8 cellular contexts compared by ENCODE assay signal in the genomic region with DNA sequence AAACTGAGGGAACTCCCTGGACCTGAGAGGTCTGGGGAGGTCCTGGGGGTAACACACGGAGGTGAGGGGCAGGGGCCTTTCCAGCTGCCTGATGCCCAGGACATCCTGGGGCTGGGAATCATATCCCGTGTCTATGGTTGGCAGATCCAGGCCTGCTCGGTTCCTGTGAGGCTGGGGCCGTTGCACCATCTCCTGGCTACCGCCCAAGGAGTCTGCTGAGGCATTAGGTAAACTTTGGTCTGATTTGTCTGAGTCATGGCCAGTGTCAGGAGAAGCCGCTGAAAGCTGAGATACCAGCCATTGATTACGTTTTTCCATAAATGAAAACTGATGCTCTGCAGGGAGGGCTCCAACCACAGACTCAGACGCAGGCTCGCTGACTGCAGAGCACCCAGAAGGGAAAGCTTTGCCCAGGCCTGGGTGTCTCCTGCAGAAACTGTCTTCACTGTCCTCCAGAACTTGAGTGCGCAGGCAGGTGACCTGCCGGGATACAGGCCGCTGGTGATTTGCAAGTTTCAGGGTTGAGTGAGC. TPM values are rescaled to one million over a fixed set of nuclear protein-coding genes. Genes with fewer than 3 reads are reported as not detected.
A peak's percentile ranks its signal among the peaks of the same experiment; 100 is the strongest.
DNase-seq lines count a peak whose midpoint lies in the region; ATAC-seq and TF ChIP-seq lines count a peak whose summit lies in the region.

No MANE protein-coding gene starts in this region.

- H3K18ac ChIP-seq in trophoblast cell (ENCODE audit: low read length), result peak overlapping the region; percentile 47

- no peak overlapping the region for H4K12ac ChIP-seq in trophoblast cell (ENCODE audit: low read depth, low read length)

- no peak overlapping the region for H4K8ac ChIP-seq in trophoblast cell (ENCODE audit: low read depth, low read length)

- peak in 1 of 4 donors; percentile 17 for TF ChIP-seq POLR2A in esophagus squamous epithelium (IDR thresholded peaks at IDR 0.05)

- peaks cover 41 to 87% (median 66%) of the 10 kb centered on the region in 3 donors for H3K4me1 ChIP-seq in esophagus squamous epithelium
- H3K4me1 ChIP-seq in trophoblast cell (ENCODE audit: control insufficient read depth in 1 of 2, insufficient read depth in 2 of 2, low read length in 2 of 2), result peaks cover 7 to 10% of the 10 kb centered on the region in 2 experiments

- DNase-seq in DMS 273 (lab: John Stamatoyannopoulos, UW; ENCODE audit: unreplicated experiment) (peak; percentile 90), esophagus squamous epithelium (lab: John Stamatoyannopoulos, UW) (no peak), trophoblast cell (peak; percentile 86 to 87), OCI-M1 (lab: John Stamatoyannopoulos, UW) (no peak), amygdala (lab: John Stamatoyannopoulos, UW) (no peak)
- DNase-seq in activated CD8-positive, alpha-beta memory T cell treated with anti-CD3 and anti-CD28 coated beads, Interleukin-2, amount 50 U/mL, for 4 hours, result no peak

- H4K91ac ChIP-seq in trophoblast cell (ENCODE audit: low read depth, low read length), result no peak overlapping the region

- H3K27ac ChIP-seq in esophagus squamous epithelium (peak overlapping the region; percentile 78 to 92 (median 88)), trophoblast cell (ENCODE audit: low read depth, low read length) (no peak overlapping the region)

- no peak for ATAC-seq in HG03469 (IDR thresholded peaks at IDR 0.05; ENCODE audit: unreplicated experiment)

- peaks cover 2% of the 10 kb centered on the region for H3K79me2 ChIP-seq in trophoblast cell (ENCODE audit: control insufficient read depth, insufficient read depth, low read length, poor library complexity)

- no peak overlapping the region for H3K14ac ChIP-seq in trophoblast cell (ENCODE audit: low read length)

- H2BK120ac ChIP-seq in trophoblast cell (ENCODE audit: insufficient read depth, low read length, poor library complexity), result peak overlapping the region; percentile 31

- H3K27me3 ChIP-seq in esophagus squamous epithelium (no peaks in the 10 kb centered on the region), trophoblast cell (ENCODE audit: insufficient read depth, low read length) (no peaks in the 10 kb centered on the region)

- no peak overlapping the region for H2BK5ac ChIP-seq in trophoblast cell (ENCODE audit: low read depth, low read length, poor library complexity)

- H3K4me2 ChIP-seq in trophoblast cell (ENCODE audit: low read length), result no peak overlapping the region

- TF ChIP-seq CTCF in esophagus squamous epithelium (IDR thresholded peaks at IDR 0.05), result no peak

- WGBS in esophagus squamous epithelium, 2 donors, result 27 to 45% methylated on average over 3 to 4 of the region's 12 CpGs
- WGBS in trophoblast cell (ENCODE audit: extremely low coverage, insufficient coverage, insufficient read length), result no CpG with 5 or more reads among the region's 12 CpGs

- no peak overlapping the region for H3K4ac ChIP-seq in trophoblast cell (ENCODE audit: low read depth, low read length)

- H3K4me3 ChIP-seq in esophagus squamous epithelium, result peak overlapping the region in 1 of 4 donors; percentile 45
- H3K4me3 ChIP-seq in trophoblast cell (ENCODE audit: low read depth, low read length), result no peak overlapping the region

- H3K23ac ChIP-seq in trophoblast cell (ENCODE audit: low read length), result no peak overlapping the region

- H3K36me3 ChIP-seq in esophagus squamous epithelium (peaks cover 0 to 25% (median 0%) of the 10 kb centered on the region in 3 donors), trophoblast cell (ENCODE audit: control insufficient read depth in 1 of 2, insufficient read depth in 2 of 2, low read length in 2 of 2) (peaks cover 6 to 8% of the 10 kb centered on the region in 2 experiments)

- no peak overlapping the region for H2AFZ ChIP-seq in trophoblast cell (ENCODE audit: insufficient read depth, low read length, poor library complexity)

- peak overlapping the region; percentile 28 for H2AK5ac ChIP-seq in trophoblast cell (ENCODE audit: low read length)

- H2BK12ac ChIP-seq in trophoblast cell (ENCODE audit: low read length), result no peak overlapping the region

- intact Hi-C loops in esophagus squamous epithelium (cut with DNase I), result no loop called here

- no peaks in the 10 kb centered on the region for H3K9me3 ChIP-seq in esophagus squamous epithelium
- no peaks in the 10 kb centered on the region for H3K9me3 ChIP-seq in trophoblast cell (ENCODE audit: insufficient read depth, low read depth, low read length)

- peaks cover 2% of the 10 kb centered on the region for H3K79me1 ChIP-seq in trophoblast cell (ENCODE audit: low read length)

- H3K9ac ChIP-seq in trophoblast cell (ENCODE audit: low read length), result no peak overlapping the region

TF ChIP-seq in PFSK-1, 5 proteins besides CTCF, POLR2A, EP300 and RAD21:
- TF ChIP-seq, protein P1, sequence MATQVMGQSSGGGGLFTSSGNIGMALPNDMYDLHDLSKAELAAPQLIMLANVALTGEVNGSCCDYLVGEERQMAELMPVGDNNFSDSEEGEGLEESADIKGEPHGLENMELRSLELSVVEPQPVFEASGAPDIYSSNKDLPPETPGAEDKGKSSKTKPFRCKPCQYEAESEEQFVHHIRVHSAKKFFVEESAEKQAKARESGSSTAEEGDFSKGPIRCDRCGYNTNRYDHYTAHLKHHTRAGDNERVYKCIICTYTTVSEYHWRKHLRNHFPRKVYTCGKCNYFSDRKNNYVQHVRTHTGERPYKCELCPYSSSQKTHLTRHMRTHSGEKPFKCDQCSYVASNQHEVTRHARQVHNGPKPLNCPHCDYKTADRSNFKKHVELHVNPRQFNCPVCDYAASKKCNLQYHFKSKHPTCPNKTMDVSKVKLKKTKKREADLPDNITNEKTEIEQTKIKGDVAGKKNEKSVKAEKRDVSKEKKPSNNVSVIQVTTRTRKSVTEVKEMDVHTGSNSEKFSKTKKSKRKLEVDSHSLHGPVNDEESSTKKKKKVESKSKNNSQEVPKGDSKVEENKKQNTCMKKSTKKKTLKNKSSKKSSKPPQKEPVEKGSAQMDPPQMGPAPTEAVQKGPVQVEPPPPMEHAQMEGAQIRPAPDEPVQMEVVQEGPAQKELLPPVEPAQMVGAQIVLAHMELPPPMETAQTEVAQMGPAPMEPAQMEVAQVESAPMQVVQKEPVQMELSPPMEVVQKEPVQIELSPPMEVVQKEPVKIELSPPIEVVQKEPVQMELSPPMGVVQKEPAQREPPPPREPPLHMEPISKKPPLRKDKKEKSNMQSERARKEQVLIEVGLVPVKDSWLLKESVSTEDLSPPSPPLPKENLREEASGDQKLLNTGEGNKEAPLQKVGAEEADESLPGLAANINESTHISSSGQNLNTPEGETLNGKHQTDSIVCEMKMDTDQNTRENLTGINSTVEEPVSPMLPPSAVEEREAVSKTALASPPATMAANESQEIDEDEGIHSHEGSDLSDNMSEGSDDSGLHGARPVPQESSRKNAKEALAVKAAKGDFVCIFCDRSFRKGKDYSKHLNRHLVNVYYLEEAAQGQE (IDR thresholded peaks at IDR 0.05; ENCODE audit: insufficient read depth in 1 of 2, low read depth in 2 of 2, low read length in 2 of 2), result 0 out of 4 replicates have a peak, but pooled peaks of 1 of the 2 experiments have one; percentile 14
- TF ChIP-seq FOXP2 (optimal IDR thresholded peaks at IDR 0.05; ENCODE audit: borderline replicate concordance, extremely low read depth, extremely low read length, insufficient read depth), result peak; percentile 89
- no peak for TF ChIP-seq TAF1 (IDR thresholded peaks at IDR 0.05; ENCODE audit: borderline replicate concordance, insufficient read depth, low read length)
- TF ChIP-seq SIN3A (IDR thresholded peaks at IDR 0.05; ENCODE audit: borderline replicate concordance, insufficient read depth, low read length), result no peak
- no peak for TF ChIP-seq POLR2AphosphoS5 (IDR thresholded peaks at IDR 0.05; ENCODE audit: low read depth, low read length)

RNA-seq across cellular contexts. Expression of gene TRAF3IP2, which starts 14.2 kb away (rescaled TPM):
- polyA plus RNA-seq in PFSK-1 (2012; ENCODE audit: insufficient read length, low read depth), result 2.3 TPM
- 10 to 100 TPM; 36.8 to 52.1 (median 46.7) TPM for total RNA-seq in esophagus squamous epithelium
- 17.6 and 19.0 TPM in 2 replicates for polyA plus RNA-seq in trophoblast cell (2013)

Comparison
In these comparisons a context has a peak if more than half of its experiments do, and no peak if none do; other contexts are left out.
1. DNase-seq: peak in DMS 273 (single experiment) and trophoblast cell (2 of 2); none in esophagus squamous epithelium (single experiment), OCI-M1 (single experiment), amygdala (0 of 56) and activated CD8-positive, alpha-beta memory T cell treated with anti-CD3 and anti-CD28 coated beads, Interleukin-2, amount 50 U/mL, for 4 hours (single experiment).